Comparison of ENCODE assay signal across 7 cellular contexts in genomic region chr1:120068683-120069066, GRCh38. TPM values are rescaled to one million over a fixed set of nuclear protein-coding genes. Genes with fewer than 3 reads are reported as not detected.
DNase-seq lines count a peak whose midpoint lies in the region; ATAC-seq and TF ChIP-seq lines count a peak whose summit lies in the region.
"Not testable (repeated sequence)": the region's sequence is repeated elsewhere in the genome, so short reads cannot be mapped to it uniquely, and the experiment has no call there.

No MANE protein-coding gene starts in this region.

- H3K27ac ChIP-seq in GM23338 (ENCODE audit: low read depth); SJSA1: not testable (repeated sequence)
- peak overlapping the region; percentile 90 for H3K27ac ChIP-seq in hepatocyte

- not testable (repeated sequence) for H3K9me3 ChIP-seq in SJSA1 (replicated peaks); hepatocyte (ENCODE audit: low read depth)

- not testable (repeated sequence) for H3K27me3 ChIP-seq in GM23338 (ENCODE audit: insufficient read depth); SJSA1 (replicated peaks); hepatocyte

- not testable (repeated sequence) for H3K36me3 ChIP-seq in GM23338 (ENCODE audit: insufficient read depth); SJSA1; hepatocyte (replicated peaks; ENCODE audit: insufficient read depth, low read depth)

- H3K27me3 Mint-ChIP-seq in GM23338 (ENCODE audit: insufficient read depth, low read depth, poor library complexity); activated T-cell treated with anti-CD3 and anti-CD28 coated beads, Interleukin-2, amount 50 U/mL, for 72 hours (ENCODE audit: low read depth); nephron progenitor cell (ENCODE audit: low read depth, poor library complexity): not testable (repeated sequence)

- not testable (repeated sequence) for H4K20me1 ChIP-seq in GM23338 (replicated peaks; ENCODE audit: insufficient read depth); hepatocyte (ENCODE audit: insufficient read depth, poor library complexity, severe bottlenecking)

- not testable (repeated sequence) for H3K4me1 Mint-ChIP-seq in GM23338; activated T-cell treated with anti-CD3 and anti-CD28 coated beads, Interleukin-2, amount 50 U/mL, for 72 hours (ENCODE audit: low read depth)
- peaks cover 15% of the 10 kb centered on the region for H3K4me1 Mint-ChIP-seq in nephron progenitor cell

- WGBS in hepatocyte (ENCODE audit: low lambda C conversion rate, missing lambda C conversion rate), result 0% methylated on average over 11 of the region's 28 CpGs

- H3K4me2 ChIP-seq in GM23338, result peak overlapping the region; percentile 78
- H3K4me2 ChIP-seq in hepatocyte, result peak overlapping the region; percentile 71

- DNase-seq in GM23338 (ENCODE audit: low spot score); SJSA1 (ENCODE audit: low read depth in 1 of 2, low spot score in 2 of 2); choroid plexus epithelial cell (ENCODE audit: low read depth); hepatocyte (ENCODE audit: low spot score): not testable (repeated sequence)
- DNase-seq in activated T-cell treated with anti-CD3 and anti-CD28 coated beads, Interleukin-2, amount 50 U/mL, for 72 hours, result peak; percentile 33 to 34
- peak; percentile 42 for DNase-seq in nephron progenitor cell
- DNase-seq in stimulated activated CD4-positive, alpha-beta T cell treated with anti-CD3 and anti-CD28 coated beads, Interleukin-4, amount 100 ng/mL, for 24 hours, result peak; percentile 18

- H2AFZ ChIP-seq in GM23338, result not testable (repeated sequence)
- H2AFZ ChIP-seq in hepatocyte, result peak overlapping the region; percentile 45

- not testable (repeated sequence) for H3K9me2 ChIP-seq in GM23338 (ENCODE audit: insufficient read depth); hepatocyte (replicated peaks; ENCODE audit: insufficient read depth)

- H3K79me2 ChIP-seq in GM23338 (replicated peaks; ENCODE audit: insufficient read depth) (peaks cover 12% of the 10 kb centered on the region), hepatocyte (peaks cover 20% of the 10 kb centered on the region)

- H3K9me3 Mint-ChIP-seq in GM23338; activated T-cell treated with anti-CD3 and anti-CD28 coated beads, Interleukin-2, amount 50 U/mL, for 72 hours; nephron progenitor cell: not testable (repeated sequence)

- TF ChIP-seq CTCF in GM23338 (conservative IDR thresholded peaks at IDR 0.05; ENCODE audit: low read depth in 2 of 2); choroid plexus epithelial cell (conservative IDR thresholded peaks at IDR 0.05; ENCODE audit: low read depth, low read length); hepatocyte (IDR thresholded peaks at IDR 0.05; ENCODE audit: poor library complexity); nephron progenitor cell (IDR thresholded peaks at IDR 0.05): not testable (repeated sequence)

- not testable (repeated sequence) for ATAC-seq in GM23338; activated T-cell treated with anti-CD3 and anti-CD28 coated beads, Interleukin-2, amount 50 U/mL, for 72 hours (replicated peaks in 1 of 2)

- H3K4me3 Mint-ChIP-seq in GM23338 (peak overlapping the region; percentile 58; the same call in 2 of the 3 replicates), nephron progenitor cell (peak overlapping the region; percentile 65)
- peak overlapping the region; percentile 58 to 62 for H3K4me3 Mint-ChIP-seq in activated T-cell treated with anti-CD3 and anti-CD28 coated beads, Interleukin-2, amount 50 U/mL, for 72 hours

- not testable (repeated sequence) for H3K4me1 ChIP-seq in GM23338 (ENCODE audit: insufficient read depth); SJSA1 (replicated peaks); hepatocyte (ENCODE audit: insufficient read depth)

- peak overlapping the region; percentile 71 for H3K4me3 ChIP-seq in GM23338
- peak overlapping the region; percentile 40 for H3K4me3 ChIP-seq in SJSA1
- H3K4me3 ChIP-seq in choroid plexus epithelial cell (ENCODE audit: low read depth, low read length), result peak overlapping the region; percentile 60
- H3K4me3 ChIP-seq in hepatocyte, result peak overlapping the region; percentile 88

- H3K27ac Mint-ChIP-seq in GM23338; activated T-cell treated with anti-CD3 and anti-CD28 coated beads, Interleukin-2, amount 50 U/mL, for 72 hours; nephron progenitor cell: not testable (repeated sequence)

- H3F3A ChIP-seq in GM23338 (replicated peaks; ENCODE audit: low read depth), result not testable (repeated sequence)

- not testable (repeated sequence) for H3K36me3 Mint-ChIP-seq in GM23338 (ENCODE audit: low read depth); activated T-cell treated with anti-CD3 and anti-CD28 coated beads, Interleukin-2, amount 50 U/mL, for 72 hours (ENCODE audit: insufficient read depth in 2 of 2); nephron progenitor cell (ENCODE audit: low read depth)

RNA-seq across cellular contexts. Expression of gene NOTCH2, which starts 0.8 kb away (rescaled TPM):
- 52.9 and 56.6 TPM in 2 replicates for total RNA-seq in GM23338 (2014; rRNA removed; shearing (Covaris generic))
- polyA plus RNA-seq in GM23338 (2016; fragmentation: Nextera tagmentation; extraction: Ambion mirVana) (7.3 and 8.5 TPM in 2 replicates), hepatocyte (34.9 and 42.2 TPM in 2 replicates)
- total RNA-seq in SJSA1 (2014; rRNA removed; shearing (Covaris generic)), result 77.2 and 103 TPM in 2 replicates
- 10 to 100 TPM; 64.6 to 79.2 TPM for total RNA-seq in activated T-cell treated with anti-CD3 and anti-CD28 coated beads, Interleukin-2, amount 50 U/mL, for 72 hours
- total RNA-seq in hepatocyte, result 68.7 and 85.8 TPM in 2 replicates
